ENCODE assay signal across 2 cellular contexts in the genomic region with DNA sequence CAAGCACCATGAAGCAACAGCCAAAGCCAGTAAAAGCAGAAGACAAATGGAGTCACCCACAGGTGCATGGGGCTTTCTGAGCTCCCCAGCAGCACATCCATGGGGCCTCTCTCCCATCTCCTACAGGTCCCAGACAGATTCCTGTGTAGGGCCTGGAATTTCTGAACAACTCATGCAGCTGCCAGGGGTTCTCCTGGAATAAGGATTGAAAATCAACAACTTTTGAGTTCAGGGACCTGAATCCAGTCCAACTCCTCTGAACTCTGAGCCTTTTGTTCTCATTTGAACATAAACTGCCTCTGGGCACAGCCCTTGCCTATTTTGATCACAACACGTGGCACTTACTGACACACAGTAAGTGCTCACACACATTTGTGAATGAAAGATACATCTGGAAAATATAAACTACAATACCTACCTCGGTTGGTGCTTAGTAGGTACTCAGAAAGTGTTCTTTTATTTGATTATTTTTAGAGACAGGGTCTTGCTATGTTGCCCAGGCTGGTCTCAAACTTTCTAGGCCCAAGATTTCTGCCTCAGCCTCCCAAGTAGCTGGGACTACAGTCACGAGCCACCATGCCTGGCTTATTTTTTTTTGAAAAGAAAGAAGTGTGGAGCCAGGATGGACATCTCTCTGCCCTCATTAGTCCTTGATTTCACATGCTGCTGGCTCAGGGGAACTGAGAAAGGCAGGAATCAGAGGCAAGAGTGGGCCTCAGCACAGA.
TF ChIP-seq lines count a peak whose summit lies in the region.

No MANE protein-coding gene starts in this region.

TF ChIP-seq in liver, 16 proteins besides CTCF, POLR2A, EP300 and RAD21 (continued from another document):
- TF ChIP-seq, protein P1, sequence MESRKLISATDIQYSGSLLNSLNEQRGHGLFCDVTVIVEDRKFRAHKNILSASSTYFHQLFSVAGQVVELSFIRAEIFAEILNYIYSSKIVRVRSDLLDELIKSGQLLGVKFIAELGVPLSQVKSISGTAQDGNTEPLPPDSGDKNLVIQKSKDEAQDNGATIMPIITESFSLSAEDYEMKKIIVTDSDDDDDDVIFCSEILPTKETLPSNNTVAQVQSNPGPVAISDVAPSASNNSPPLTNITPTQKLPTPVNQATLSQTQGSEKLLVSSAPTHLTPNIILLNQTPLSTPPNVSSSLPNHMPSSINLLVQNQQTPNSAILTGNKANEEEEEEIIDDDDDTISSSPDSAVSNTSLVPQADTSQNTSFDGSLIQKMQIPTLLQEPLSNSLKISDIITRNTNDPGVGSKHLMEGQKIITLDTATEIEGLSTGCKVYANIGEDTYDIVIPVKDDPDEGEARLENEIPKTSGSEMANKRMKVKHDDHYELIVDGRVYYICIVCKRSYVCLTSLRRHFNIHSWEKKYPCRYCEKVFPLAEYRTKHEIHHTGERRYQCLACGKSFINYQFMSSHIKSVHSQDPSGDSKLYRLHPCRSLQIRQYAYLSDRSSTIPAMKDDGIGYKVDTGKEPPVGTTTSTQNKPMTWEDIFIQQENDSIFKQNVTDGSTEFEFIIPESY (IDR thresholded peaks at IDR 0.05) = no peak
- TF ChIP-seq SP1 (IDR thresholded peaks at IDR 0.05) (peak; percentile 67), FOXA2 (IDR thresholded peaks at IDR 0.05) (no peak), EGR1 (IDR thresholded peaks at IDR 0.05; ENCODE audit: low read depth in 2 of 2) (no peak), HNF4A (conservative IDR thresholded peaks at IDR 0.05) (peak; percentile 82 to 85), NR2F2 (IDR thresholded peaks at IDR 0.05) (peak; percentile 54), HNF4G (IDR thresholded peaks at IDR 0.05) (peak; percentile 42), TAF1 (conservative IDR thresholded peaks at IDR 0.05) (no peak), YY1 (IDR thresholded peaks at IDR 0.05) (peak; percentile 49), GABPA (IDR thresholded peaks at IDR 0.05 in 1 of 2, conservative IDR thresholded peaks at IDR 0.05 in 1 of 2) (no peak), RXRA (IDR thresholded peaks at IDR 0.05) (peak; percentile 89 to 90), FOXA1 (IDR thresholded peaks at IDR 0.05) (peak; percentile 8)
- TF ChIP-seq, protein P2, sequence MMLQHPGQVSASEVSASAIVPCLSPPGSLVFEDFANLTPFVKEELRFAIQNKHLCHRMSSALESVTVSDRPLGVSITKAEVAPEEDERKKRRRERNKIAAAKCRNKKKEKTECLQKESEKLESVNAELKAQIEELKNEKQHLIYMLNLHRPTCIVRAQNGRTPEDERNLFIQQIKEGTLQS (IDR thresholded peaks at IDR 0.05) = no peak
- TF ChIP-seq, protein P3, sequence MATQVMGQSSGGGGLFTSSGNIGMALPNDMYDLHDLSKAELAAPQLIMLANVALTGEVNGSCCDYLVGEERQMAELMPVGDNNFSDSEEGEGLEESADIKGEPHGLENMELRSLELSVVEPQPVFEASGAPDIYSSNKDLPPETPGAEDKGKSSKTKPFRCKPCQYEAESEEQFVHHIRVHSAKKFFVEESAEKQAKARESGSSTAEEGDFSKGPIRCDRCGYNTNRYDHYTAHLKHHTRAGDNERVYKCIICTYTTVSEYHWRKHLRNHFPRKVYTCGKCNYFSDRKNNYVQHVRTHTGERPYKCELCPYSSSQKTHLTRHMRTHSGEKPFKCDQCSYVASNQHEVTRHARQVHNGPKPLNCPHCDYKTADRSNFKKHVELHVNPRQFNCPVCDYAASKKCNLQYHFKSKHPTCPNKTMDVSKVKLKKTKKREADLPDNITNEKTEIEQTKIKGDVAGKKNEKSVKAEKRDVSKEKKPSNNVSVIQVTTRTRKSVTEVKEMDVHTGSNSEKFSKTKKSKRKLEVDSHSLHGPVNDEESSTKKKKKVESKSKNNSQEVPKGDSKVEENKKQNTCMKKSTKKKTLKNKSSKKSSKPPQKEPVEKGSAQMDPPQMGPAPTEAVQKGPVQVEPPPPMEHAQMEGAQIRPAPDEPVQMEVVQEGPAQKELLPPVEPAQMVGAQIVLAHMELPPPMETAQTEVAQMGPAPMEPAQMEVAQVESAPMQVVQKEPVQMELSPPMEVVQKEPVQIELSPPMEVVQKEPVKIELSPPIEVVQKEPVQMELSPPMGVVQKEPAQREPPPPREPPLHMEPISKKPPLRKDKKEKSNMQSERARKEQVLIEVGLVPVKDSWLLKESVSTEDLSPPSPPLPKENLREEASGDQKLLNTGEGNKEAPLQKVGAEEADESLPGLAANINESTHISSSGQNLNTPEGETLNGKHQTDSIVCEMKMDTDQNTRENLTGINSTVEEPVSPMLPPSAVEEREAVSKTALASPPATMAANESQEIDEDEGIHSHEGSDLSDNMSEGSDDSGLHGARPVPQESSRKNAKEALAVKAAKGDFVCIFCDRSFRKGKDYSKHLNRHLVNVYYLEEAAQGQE (IDR thresholded peaks at IDR 0.05) = peak; percentile 5
- TF ChIP-seq, protein P4, sequence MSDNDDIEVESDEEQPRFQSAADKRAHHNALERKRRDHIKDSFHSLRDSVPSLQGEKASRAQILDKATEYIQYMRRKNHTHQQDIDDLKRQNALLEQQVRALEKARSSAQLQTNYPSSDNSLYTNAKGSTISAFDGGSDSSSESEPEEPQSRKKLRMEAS (IDR thresholded peaks at IDR 0.05) = peak; percentile 75

TF ChIP-seq in SK-N-SH, 30 proteins besides CTCF, POLR2A, EP300 and RAD21 (continued from another document):
- TF ChIP-seq SIN3A (IDR thresholded peaks at IDR 0.05; ENCODE audit: borderline replicate concordance, low read depth, low read length) = no peak
